ENCODE assay signal across 14 cellular contexts in the genomic region with DNA sequence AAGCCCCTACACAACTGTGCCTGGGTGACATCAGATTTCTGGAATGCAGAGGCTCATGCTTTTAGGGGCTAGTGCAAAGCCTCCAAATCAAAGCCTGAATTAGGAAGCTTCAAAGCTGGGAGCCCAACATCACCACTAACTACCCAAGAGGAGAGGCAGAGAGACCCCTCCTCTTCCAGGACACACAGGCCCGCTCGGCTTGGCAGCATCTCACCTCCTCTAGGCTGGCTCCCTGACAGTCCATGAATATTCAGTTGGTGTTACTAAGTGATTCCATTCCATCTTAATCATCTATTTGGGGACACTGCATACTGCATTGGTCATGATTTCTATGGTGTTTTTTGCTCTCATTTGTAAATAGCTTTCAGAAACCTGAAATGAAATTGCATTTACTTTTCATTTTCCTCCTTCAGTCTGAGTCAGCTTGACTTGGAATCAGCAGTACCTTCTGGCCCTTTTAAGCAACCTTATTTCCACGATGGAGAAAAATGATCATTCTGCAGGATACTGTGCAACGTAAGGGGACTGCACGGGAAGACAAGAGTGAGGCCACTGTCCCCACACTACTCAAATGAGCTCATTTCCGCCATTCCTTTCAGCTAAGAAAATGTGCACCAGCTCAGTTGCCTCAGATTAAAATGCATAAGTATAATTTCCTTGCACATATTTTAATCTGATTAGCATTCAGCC.
DNase-seq lines count a peak whose midpoint lies in the region; ATAC-seq, FAIRE-seq and TF ChIP-seq lines count a peak whose summit lies in the region.
"Had no signal": no experiment of that assay in that cellular context is flagged by ENCODE, and none has a peak within 500 bp of the region (broad histone marks: within the 10 kb centered on the region; RNA-seq: fewer than 3 reads in every experiment).

No MANE protein-coding gene starts in this region.

- peaks cover 20% of the 10 kb centered on the region for H3K4me1 Mint-ChIP-seq in astrocyte (ENCODE audit: low read depth, unreplicated experiment)
- H3K4me1 Mint-ChIP-seq in naive thymus-derived CD4-positive, alpha-beta T cell = no peaks in the 10 kb centered on the region
- no peaks in the 10 kb centered on the region for H3K4me1 Mint-ChIP-seq in CD8-positive, alpha-beta memory T cell
- H3K4me1 Mint-ChIP-seq: CD4-positive, alpha-beta memory T cell had no signal

- peaks cover 4% of the 10 kb centered on the region for H3K9me3 Mint-ChIP-seq in astrocyte (ENCODE audit: unreplicated experiment)
- H3K9me3 Mint-ChIP-seq in naive thymus-derived CD4-positive, alpha-beta T cell = peaks cover 0 to 6% (median 4%) of the 10 kb centered on the region in 11 donors
- peaks cover 0 to 10% (median 2%) of the 10 kb centered on the region in 5 donors for H3K9me3 Mint-ChIP-seq in CD8-positive, alpha-beta memory T cell

- DNase-seq in astrocyte (ENCODE audit: low read depth) (peak; percentile 21), SIG-M5 (lab: John Stamatoyannopoulos, UW) (no peak), KBM-7 (no peak)
- DNase-seq in naive thymus-derived CD4-positive, alpha-beta T cell = no peak
- no peak for DNase-seq in CD8-positive, alpha-beta memory T cell
- DNase-seq: CD4-positive, alpha-beta memory T cell; GDM1; PC-9 had no signal

- H3K9ac ChIP-seq in astrocyte (ENCODE audit: low read length) = no peak overlapping the region

- intact Hi-C loops in naive thymus-derived CD4-positive, alpha-beta T cell (cut with micrococcal nuclease) = no loop called here

- H3K4me2 ChIP-seq in astrocyte (ENCODE audit: low read length) = peak overlapping the region; percentile 49
- H3K4me2 ChIP-seq: PC-9 had no signal

- no peaks in the 10 kb centered on the region for H3K36me3 Mint-ChIP-seq in astrocyte (ENCODE audit: low read depth, unreplicated experiment)
- no peaks in the 10 kb centered on the region for H3K36me3 Mint-ChIP-seq in naive thymus-derived CD4-positive, alpha-beta T cell
- H3K36me3 Mint-ChIP-seq in CD8-positive, alpha-beta memory T cell = no peaks in the 10 kb centered on the region
- H3K36me3 Mint-ChIP-seq: CD4-positive, alpha-beta memory T cell had no signal

- TF ChIP-seq CTCF in astrocyte (IDR thresholded peaks at IDR 0.05; ENCODE audit: insufficient read depth, low read depth, low read length) = no peak

- no peak overlapping the region for H2AFZ ChIP-seq in astrocyte (ENCODE audit: low read depth, low read length)
- H2AFZ ChIP-seq: PC-9 had no signal

- no peaks in the 10 kb centered on the region for H3K9me3 ChIP-seq in astrocyte (ENCODE audit: insufficient read depth, low read depth, low read length)
- H3K9me3 ChIP-seq in naive thymus-derived CD4-positive, alpha-beta T cell (ENCODE audit: control insufficient read depth in 2 of 3, low read length in 3 of 3) = no peaks in the 10 kb centered on the region
- H3K9me3 ChIP-seq in CD8-positive, alpha-beta memory T cell (ENCODE audit: low read length) = no peaks in the 10 kb centered on the region

- H4K20me1 ChIP-seq in astrocyte (ENCODE audit: insufficient read depth, low read length) = no peaks in the 10 kb centered on the region

- H3K27me3 Mint-ChIP-seq in astrocyte (ENCODE audit: low read depth, unreplicated experiment) = no peaks in the 10 kb centered on the region
- H3K27me3 Mint-ChIP-seq in naive thymus-derived CD4-positive, alpha-beta T cell = peaks cover 0 to 15% (median 11%) of the 10 kb centered on the region in 5 donors
- H3K27me3 Mint-ChIP-seq in CD8-positive, alpha-beta memory T cell = no peaks in the 10 kb centered on the region

- no peaks in the 10 kb centered on the region for H3K36me3 ChIP-seq in astrocyte (ENCODE audit: insufficient read depth, low read length)
- H3K36me3 ChIP-seq in naive thymus-derived CD4-positive, alpha-beta T cell (ENCODE audit: control insufficient read depth in 2 of 3, insufficient read depth in 3 of 3, low read length in 3 of 3) = no peaks in the 10 kb centered on the region
- H3K36me3 ChIP-seq in CD8-positive, alpha-beta memory T cell (ENCODE audit: insufficient read depth, low read length) = no peaks in the 10 kb centered on the region

- in situ Hi-C loops in KBM-7 (cut with MboI; ENCODE audit: low pct_unique_long_range_greater_than_20kb, low sequenced_read_pairs) = no loop called here

- no peaks in the 10 kb centered on the region for H3K79me2 ChIP-seq in astrocyte (ENCODE audit: insufficient read depth, low read length)

- ATAC-seq in GM19035 (IDR thresholded peaks at IDR 0.05; ENCODE audit: unreplicated experiment) (peak; percentile 57), HG03103 (IDR thresholded peaks at IDR 0.05; ENCODE audit: low read depth, unreplicated experiment) (peak; percentile 41)
- ATAC-seq in naive thymus-derived CD4-positive, alpha-beta T cell = no peak
- ATAC-seq: activated CD4-positive, CD25-positive, alpha-beta regulatory T cell treated with anti-CD3 and anti-CD28 coated beads, Interleukin-2, amount 50 U/mL, for 24 hours had no signal

- H3K4me1 ChIP-seq in astrocyte (ENCODE audit: insufficient read depth, low read length) = peaks cover 23% of the 10 kb centered on the region
- H3K4me1 ChIP-seq in naive thymus-derived CD4-positive, alpha-beta T cell (ENCODE audit: control insufficient read depth in 2 of 2, insufficient read depth in 2 of 2, low read length in 2 of 2) = no peaks in the 10 kb centered on the region
- no peaks in the 10 kb centered on the region for H3K4me1 ChIP-seq in CD8-positive, alpha-beta memory T cell (ENCODE audit: insufficient read depth, low read length)

- H3K27ac ChIP-seq in astrocyte (ENCODE audit: low read depth, low read length) = no peak overlapping the region
- no peak overlapping the region for H3K27ac ChIP-seq in naive thymus-derived CD4-positive, alpha-beta T cell (ENCODE audit: low read depth, low read length)
- H3K27ac ChIP-seq in CD8-positive, alpha-beta memory T cell (ENCODE audit: low read depth, low read length) = no peak overlapping the region
- H3K27ac ChIP-seq: PC-9, skin epidermis had no signal

- peak overlapping the region; percentile 11 for H3K27ac Mint-ChIP-seq in astrocyte (ENCODE audit: unreplicated experiment)
- H3K27ac Mint-ChIP-seq in naive thymus-derived CD4-positive, alpha-beta T cell = no peak overlapping the region
- no peak overlapping the region for H3K27ac Mint-ChIP-seq in CD8-positive, alpha-beta memory T cell
- H3K27ac Mint-ChIP-seq: CD4-positive, alpha-beta memory T cell had no signal

- no peak overlapping the region for H3K4me3 ChIP-seq in astrocyte (ENCODE audit: insufficient read depth, low read depth, low read length)
- H3K4me3 ChIP-seq in naive thymus-derived CD4-positive, alpha-beta T cell (ENCODE audit: low read length) = no peak overlapping the region
- no peak overlapping the region for H3K4me3 ChIP-seq in CD8-positive, alpha-beta memory T cell (ENCODE audit: low read length)
- H3K4me3 ChIP-seq: PC-9, skin epidermis had no signal

- H3K4me3 Mint-ChIP-seq in astrocyte (ENCODE audit: unreplicated experiment) = no peak overlapping the region
- H3K4me3 Mint-ChIP-seq in naive thymus-derived CD4-positive, alpha-beta T cell = no peak overlapping the region
- no peak overlapping the region for H3K4me3 Mint-ChIP-seq in CD8-positive, alpha-beta memory T cell
- H3K4me3 Mint-ChIP-seq: CD4-positive, alpha-beta memory T cell; neural crest cell had no signal

- CTCF ChIA-PET in naive thymus-derived CD4-positive, alpha-beta T cell (lab: Charles Lee) = no interaction called here
- CTCF ChIA-PET in CD8-positive, alpha-beta memory T cell (lab: Charles Lee) = no interaction called here

- H3K27me3 ChIP-seq in astrocyte (ENCODE audit: insufficient read depth, low read length) = no peaks in the 10 kb centered on the region
- H3K27me3 ChIP-seq in naive thymus-derived CD4-positive, alpha-beta T cell (ENCODE audit: control insufficient read depth in 2 of 2, insufficient read depth in 2 of 2, low read length in 2 of 2) = no peaks in the 10 kb centered on the region
- no peaks in the 10 kb centered on the region for H3K27me3 ChIP-seq in CD8-positive, alpha-beta memory T cell (ENCODE audit: insufficient read depth, low read length, poor library complexity, severe bottlenecking)

- FAIRE-seq in astrocyte (lab: Jason Lieb, UNC) = peak; percentile 9
- FAIRE-seq: HTR-8/SVneo had no signal

- POLR2A ChIA-PET in naive thymus-derived CD4-positive, alpha-beta T cell (lab: Charles Lee) = no interaction called here
- POLR2A ChIA-PET in CD8-positive, alpha-beta memory T cell (lab: Charles Lee) = no interaction called here
